8 cellular contexts compared by ENCODE assay signal in the genomic region with DNA sequence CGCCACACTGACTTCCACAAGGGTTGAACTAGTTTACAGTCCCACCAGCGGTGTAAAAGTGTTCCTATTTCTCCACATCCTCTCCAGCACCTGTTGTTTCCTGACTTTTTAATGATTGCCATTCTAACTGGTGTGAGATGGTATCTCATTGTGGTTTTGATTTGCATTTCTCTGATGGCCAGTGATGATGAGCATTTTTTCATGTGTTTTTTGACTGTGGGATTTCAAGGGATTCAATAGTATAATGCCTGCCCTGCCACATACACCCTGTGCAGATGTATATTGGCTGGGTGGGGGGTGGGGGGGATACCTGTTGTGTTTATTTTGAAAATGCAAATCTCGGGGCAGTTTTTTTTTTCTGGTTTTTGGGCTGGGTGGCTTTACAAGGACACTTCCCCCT. TPM values are rescaled to one million over a fixed set of nuclear protein-coding genes. Genes with fewer than 3 reads are reported as not detected.
"Had no signal": no experiment of that assay in that cellular context is flagged by ENCODE, and none has a peak within 500 bp of the region (broad histone marks: within the 10 kb centered on the region; RNA-seq: fewer than 3 reads in every experiment).

No MANE protein-coding gene starts in this region.

RNA-seq across cellular contexts. Expression of a gene that starts 12.9 kb away (rescaled TPM):
- total RNA-seq: colonic mucosa, dermis blood vessel endothelial cell, kidney epithelial cell, left cardiac atrium, osteocyte, skeletal muscle tissue, stomach had no signal
- polyA plus RNA-seq: naive thymus-derived CD4-positive, alpha-beta T cell had no signal
